Comparison of ENCODE assay signal across 20 cellular contexts in genomic region chr12:100899301-100899700, GRCh38.
"Had no signal": no experiment of that assay in that cellular context is flagged by ENCODE, and none has a peak within 500 bp of the region (broad histone marks: within the 10 kb centered on the region; RNA-seq: fewer than 3 reads in every experiment).

No MANE protein-coding gene starts in this region.

- H3K9me3 ChIP-seq: mucosa of descending colon, neutrophil, right atrium auricular region, sigmoid colon, thoracic aorta, transverse colon had no signal

- H3K4me2 ChIP-seq: hepatocyte had no signal

- H3K4me1 ChIP-seq: right atrium auricular region, sigmoid colon, transverse colon had no signal

- H3K27ac ChIP-seq: hepatocyte, neutrophil, right atrium auricular region, sigmoid colon, skin epidermis, thoracic aorta, transverse colon had no signal

- ATAC-seq: left colon; left ventricle myocardium superior; mucosa of descending colon; naive thymus-derived CD8-positive, alpha-beta T cell; stimulated activated naive B cell treated with anti-CD40 and anti-IgM and Interleukin-4, amounts not matched to agents 10 μg/mL and 1 μg/mL and 100 μg/mL, for 72 hours; stimulated activated naive CD8-positive, alpha-beta T cell treated with anti-CD3 and anti-CD28 coated beads, Interleukin-15, amount 100 ng/mL, for 72 hours had no signal

- H3K36me3 ChIP-seq: neutrophil, right atrium auricular region, sigmoid colon, thoracic aorta, transverse colon had no signal

- H2AFZ ChIP-seq: hepatocyte had no signal

- H3K27me3 ChIP-seq: hepatocyte, neutrophil, right atrium auricular region, sigmoid colon, transverse colon had no signal

- H3K4me3 ChIP-seq: hepatocyte, lung, mucosa of descending colon, right atrium auricular region, sigmoid colon, skin epidermis, thoracic aorta, transverse colon had no signal

- DNase-seq: erythroblast; foreskin melanocyte; head of caudate nucleus; left colon; left ventricle myocardium superior; mucosa of descending colon; naive thymus-derived CD8-positive, alpha-beta T cell; posterior cingulate gyrus; sigmoid colon; stimulated activated CD4-positive, alpha-beta T cell treated with anti-CD3 and anti-CD28 coated beads, Interleukin-2, amount 100 ng/mL, for 24 hours; stimulated activated CD4-positive, alpha-beta T cell treated with anti-CD3 and anti-CD28 coated beads, Interleukin-4, amount 100 ng/mL, for 4 hours; stimulated activated naive B cell treated with anti-CD40 and anti-IgM and Interleukin-4, amounts not matched to agents 10 μg/mL and 1 μg/mL and 100 μg/mL, for 72 hours; stimulated activated naive CD8-positive, alpha-beta T cell treated with anti-CD3 and anti-CD28 coated beads, Interleukin-15, amount 100 ng/mL, for 72 hours; transverse colon had no signal
